19 cellular contexts compared by ENCODE assay signal in genomic region chr7:131656980-131657725, GRCh38.
"Had no signal": no experiment of that assay in that cellular context is flagged by ENCODE, and none has a peak within 500 bp of the region (broad histone marks: within the 10 kb centered on the region; RNA-seq: fewer than 3 reads in every experiment).

No MANE protein-coding gene starts in this region.

- H3K4me2 ChIP-seq: neural progenitor cell had no signal

- H3K9me3 Mint-ChIP-seq: activated CD4-positive, alpha-beta T cell treated with anti-CD3 and anti-CD28 coated beads, Interleukin-2, amount 10 ng/mL, durations not matched to agents 24 days and 14 days; activated naive CD8-positive, alpha-beta T cell treated with anti-CD3 and anti-CD28 coated beads for 36 hours; naive B cell; neural progenitor cell had no signal

- H3K36me3 Mint-ChIP-seq: activated naive CD8-positive, alpha-beta T cell treated with anti-CD3 and anti-CD28 coated beads for 36 hours; naive B cell; neural progenitor cell had no signal

- H3K9me3 ChIP-seq: body of pancreas, colonic mucosa, esophagus squamous epithelium, lower lobe of right lung, stomach, testis had no signal

- DNase-seq: activated CD4-positive, alpha-beta T cell treated with anti-CD3 and anti-CD28 coated beads, Interleukin-2, amount 10 ng/mL, durations not matched to agents 24 days and 14 days; activated CD4-positive, CD25-positive, alpha-beta regulatory T cell; activated CD8-positive, alpha-beta memory T cell treated with anti-CD3 and anti-CD28 coated beads, Interleukin-2, amount 50 U/mL, for 48 hours; activated gamma-delta T cell treated with Interleukin-2 at 50 U/mL for 16 hours; activated naive CD8-positive, alpha-beta T cell treated with anti-CD3 and anti-CD28 coated beads for 36 hours; amygdala; body of pancreas; central memory CD4-positive, alpha-beta T cell; colonic mucosa; esophagus squamous epithelium; glutamatergic neuron; kidney glomerular epithelial cell; lower lobe of right lung; naive B cell; stimulated activated CD4-positive, alpha-beta T cell treated with anti-CD3 and anti-CD28 coated beads, Interleukin-1b, Interleukin-23, amount 100 ng/mL, for 48 hours; stomach; SW 1271; testis had no signal

- H3K27ac ChIP-seq: colonic mucosa, neural progenitor cell, testis had no signal

- H3K27me3 Mint-ChIP-seq: activated CD4-positive, alpha-beta T cell treated with anti-CD3 and anti-CD28 coated beads, Interleukin-2, amount 10 ng/mL, durations not matched to agents 24 days and 14 days had no signal

- H3K4me1 Mint-ChIP-seq: activated naive CD8-positive, alpha-beta T cell treated with anti-CD3 and anti-CD28 coated beads for 36 hours had no signal

- H3K4me1 ChIP-seq: body of pancreas, colonic mucosa, esophagus squamous epithelium, lower lobe of right lung, stomach, testis had no signal

- H3K36me3 ChIP-seq: colonic mucosa, esophagus squamous epithelium, lower lobe of right lung, neural progenitor cell, stomach had no signal

- H3K27me3 ChIP-seq: body of pancreas, colonic mucosa, neural progenitor cell, testis had no signal

- H3K27ac Mint-ChIP-seq: activated CD4-positive, alpha-beta T cell treated with anti-CD3 and anti-CD28 coated beads, Interleukin-2, amount 10 ng/mL, durations not matched to agents 24 days and 14 days; activated naive CD8-positive, alpha-beta T cell treated with anti-CD3 and anti-CD28 coated beads for 36 hours; naive B cell; neural progenitor cell had no signal

- ATAC-seq: body of pancreas, lower lobe of right lung had no signal

- H3K4me3 Mint-ChIP-seq: activated CD4-positive, alpha-beta T cell treated with anti-CD3 and anti-CD28 coated beads, Interleukin-2, amount 10 ng/mL, durations not matched to agents 24 days and 14 days; activated naive CD8-positive, alpha-beta T cell treated with anti-CD3 and anti-CD28 coated beads for 36 hours; naive B cell; neural progenitor cell had no signal

- H3K4me3 ChIP-seq: body of pancreas, colonic mucosa, esophagus squamous epithelium, lower lobe of right lung, neural progenitor cell, stomach, testis had no signal
